ENCODE assay signal across 7 cellular contexts in genomic region chr6:154805288-154805911, GRCh38.
DNase-seq lines count a peak whose midpoint lies in the region; ATAC-seq, FAIRE-seq and TF ChIP-seq lines count a peak whose summit lies in the region.

No MANE protein-coding gene starts in this region.

- H3K9me3 ChIP-seq in SU-DHL-6 (ENCODE audit: insufficient read depth, low read length) = no peaks in the 10 kb centered on the region

- H3K4me1 Mint-ChIP-seq in stimulated activated effector memory CD8-positive, alpha-beta T cell treated with anti-CD3 and anti-CD28 coated beads, Interleukin-12 subunit alpha, Interleukin-12 subunit beta, amount 100 ng/mL, for 72 hours = peaks cover 5% of the 10 kb centered on the region
- peaks cover 4% of the 10 kb centered on the region for H3K4me1 Mint-ChIP-seq in activated naive CD8-positive, alpha-beta T cell treated with anti-CD3 and anti-CD28 coated beads for 36 hours

- H3K4me2 ChIP-seq in SU-DHL-6 (ENCODE audit: low read depth, low read length, poor library complexity, severe bottlenecking) = no peak overlapping the region

- H3K36me3 ChIP-seq in SU-DHL-6 (ENCODE audit: low read length) = peaks cover 70% of the 10 kb centered on the region

- TF ChIP-seq CTCF in SU-DHL-6 (IDR thresholded peaks at IDR 0.05; ENCODE audit: insufficient read depth, low read length, poor library complexity, severe bottlenecking) = peak; percentile 40

- peak; percentile 56 for DNase-seq in GM03348 (ENCODE audit: low spot score)
- DNase-seq in HT1080 (ENCODE audit: low read depth) = peak; percentile 13
- DNase-seq in frontal cortex (ENCODE audit: low spot score in 2 of 2) = peak; percentile 6 to 23
- DNase-seq in stimulated activated effector memory CD8-positive, alpha-beta T cell treated with anti-CD3 and anti-CD28 coated beads, Interleukin-12 subunit alpha, Interleukin-12 subunit beta, amount 100 ng/mL, for 72 hours (ENCODE audit: low spot score in 2 of 2) = no peak
- no peak for DNase-seq in activated naive CD8-positive, alpha-beta T cell treated with anti-CD3 and anti-CD28 coated beads for 36 hours

- H3K36me3 Mint-ChIP-seq in stimulated activated effector memory CD8-positive, alpha-beta T cell treated with anti-CD3 and anti-CD28 coated beads, Interleukin-12 subunit alpha, Interleukin-12 subunit beta, amount 100 ng/mL, for 72 hours = peaks cover 100% of the 10 kb centered on the region
- H3K36me3 Mint-ChIP-seq in activated naive CD8-positive, alpha-beta T cell treated with anti-CD3 and anti-CD28 coated beads for 36 hours = peaks cover 23% of the 10 kb centered on the region

- H2AFZ ChIP-seq in SU-DHL-6 (ENCODE audit: low read depth, low read length, severe bottlenecking) = no peak overlapping the region

- peak; percentile 50 for ATAC-seq in stimulated activated effector memory CD8-positive, alpha-beta T cell treated with anti-CD3 and anti-CD28 coated beads, Interleukin-12 subunit alpha, Interleukin-12 subunit beta, amount 100 ng/mL, for 72 hours
- ATAC-seq in GM18858 (IDR thresholded peaks at IDR 0.05; ENCODE audit: unreplicated experiment) = no peak

- H3K27ac ChIP-seq in SU-DHL-6 (ENCODE audit: low read depth, low read length) = peak overlapping the region; percentile 31; the same call in 1 of the 2 replicates

- no peak overlapping the region for H3K9ac ChIP-seq in SU-DHL-6 (ENCODE audit: low read length)

- H3K9me3 Mint-ChIP-seq in stimulated activated effector memory CD8-positive, alpha-beta T cell treated with anti-CD3 and anti-CD28 coated beads, Interleukin-12 subunit alpha, Interleukin-12 subunit beta, amount 100 ng/mL, for 72 hours = no peaks in the 10 kb centered on the region
- no peaks in the 10 kb centered on the region for H3K9me3 Mint-ChIP-seq in activated naive CD8-positive, alpha-beta T cell treated with anti-CD3 and anti-CD28 coated beads for 36 hours

- H3K9me2 ChIP-seq in SU-DHL-6 (replicated peaks; ENCODE audit: insufficient read depth, low read length) = no peaks in the 10 kb centered on the region

- H3F3A ChIP-seq in SU-DHL-6 (ENCODE audit: insufficient read depth) = peaks cover 43% of the 10 kb centered on the region

- H4K20me1 ChIP-seq in SU-DHL-6 (ENCODE audit: low read depth, low read length) = no peaks in the 10 kb centered on the region

- no peaks in the 10 kb centered on the region for H3K27me3 Mint-ChIP-seq in activated naive CD8-positive, alpha-beta T cell treated with anti-CD3 and anti-CD28 coated beads for 36 hours

- H3K79me2 ChIP-seq in SU-DHL-6 (ENCODE audit: insufficient read depth, low read length) = peaks cover 14% of the 10 kb centered on the region; the same call in 1 of the 2 replicates

- no peak overlapping the region for H3K4me3 ChIP-seq in SU-DHL-6 (ENCODE audit: insufficient read depth, low read length, poor library complexity, severe bottlenecking)

- no peaks in the 10 kb centered on the region for H3K27me3 ChIP-seq in SU-DHL-6 (ENCODE audit: low read length)

- peak; percentile 95 for FAIRE-seq in frontal cortex (lab: Jason Lieb, UNC)

- no peak overlapping the region for H3K4me3 Mint-ChIP-seq in stimulated activated effector memory CD8-positive, alpha-beta T cell treated with anti-CD3 and anti-CD28 coated beads, Interleukin-12 subunit alpha, Interleukin-12 subunit beta, amount 100 ng/mL, for 72 hours
- no peak overlapping the region for H3K4me3 Mint-ChIP-seq in activated naive CD8-positive, alpha-beta T cell treated with anti-CD3 and anti-CD28 coated beads for 36 hours

- no peak overlapping the region for H3K27ac Mint-ChIP-seq in stimulated activated effector memory CD8-positive, alpha-beta T cell treated with anti-CD3 and anti-CD28 coated beads, Interleukin-12 subunit alpha, Interleukin-12 subunit beta, amount 100 ng/mL, for 72 hours
- H3K27ac Mint-ChIP-seq in activated naive CD8-positive, alpha-beta T cell treated with anti-CD3 and anti-CD28 coated beads for 36 hours = no peak overlapping the region

Comparison
In these comparisons a context has a peak if more than half of its experiments do, and no peak if none do; other contexts are left out.
1. DNase-seq: peak in GM03348 (single experiment), HT1080 (single experiment) and frontal cortex (2 of 2); none in stimulated activated effector memory CD8-positive, alpha-beta T cell treated with anti-CD3 and anti-CD28 coated beads, Interleukin-12 subunit alpha, Interleukin-12 subunit beta, amount 100 ng/mL, for 72 hours (0 of 2) and activated naive CD8-positive, alpha-beta T cell treated with anti-CD3 and anti-CD28 coated beads for 36 hours (single experiment).